ENCODE assay signal across 19 cellular contexts in genomic region chr13:51589793-51590192, GRCh38. TPM values are rescaled to one million over a fixed set of nuclear protein-coding genes. Genes with fewer than 3 reads are reported as not detected.
A peak's percentile ranks its signal among the peaks of the same experiment; 100 is the strongest.
DNase-seq lines count a peak whose midpoint lies in the region; ATAC-seq, FAIRE-seq and TF ChIP-seq lines count a peak whose summit lies in the region.
"Had no signal": no experiment of that assay in that cellular context is flagged by ENCODE, and none has a peak within 500 bp of the region (broad histone marks: within the 10 kb centered on the region; RNA-seq: fewer than 3 reads in every experiment).

No MANE protein-coding gene starts in this region.

- H4K5ac ChIP-seq in mesendoderm (ENCODE audit: low read length) = no peak overlapping the region

- H3K56ac ChIP-seq in mesendoderm (ENCODE audit: low read length) = peak overlapping the region; percentile 10

- H2BK15ac ChIP-seq in mesendoderm (replicated peaks; ENCODE audit: low read depth) = no peak overlapping the region

- H3K27ac ChIP-seq in cardiac muscle cell (peak overlapping the region; percentile 63), GM12878 (ENCODE audit: control insufficient read depth, insufficient read depth) (no peak overlapping the region), mesendoderm (ENCODE audit: low read depth, low read length) (no peak overlapping the region), upper lobe of right lung (peak overlapping the region; percentile 43)

- TF ChIP-seq POLR2A in GM12878 (IDR thresholded peaks at IDR 0.05; ENCODE audit: low read depth, low read length) = no peak

- intact Hi-C loops in Right ventricle myocardium inferior (cut with DNase I) = loop anchor here (5.0 kb wide), 1 partner anchor 38 kb away; no protein-coding TSS in a partner anchor
- intact Hi-C loops in GM12878 (cut with micrococcal nuclease; ENCODE audit: unreplicated experiment) = loop anchor here (5.0 kb wide), 1 partner anchor 118 kb away; no protein-coding TSS in a partner anchor
- intact Hi-C loops in upper lobe of right lung (cut with DNase I) = no loop called here

- no peak overlapping the region for H3K4ac ChIP-seq in mesendoderm (ENCODE audit: low read depth, low read length)

- DNase-seq in cardiac muscle cell (ENCODE audit: low read depth in 1 of 2, low spot score in 1 of 2) (no peak), Right ventricle myocardium inferior (ENCODE audit: missing footprints) (no peak), GM12878 (ENCODE audit: low read depth, low spot score) (no peak), mesendoderm (no peak), upper lobe of right lung (no peak), NCI-H2107 treated with DMSO at 0.1 percent for 48 hours (lab: John Stamatoyannopoulos, UW; ENCODE audit: unreplicated experiment) (no peak)
- DNase-seq in activated CD4-positive, alpha-beta T cell treated with anti-CD3 and anti-CD28 coated beads, Interleukin-2, amount 50 U/mL, for 4 hours = no peak
- DNase-seq: 8988T; activated CD4-positive, alpha-beta memory T cell treated with anti-CD3 and anti-CD28 coated beads, Interleukin-2, amount 10 ng/mL, durations not matched to agents 7 days and 5 days; anterior cingulate cortex; CD8-positive, alpha-beta T cell; foreskin melanocyte; immature natural killer cell; NCI-H2107; SHP77 treated with DMSO at 0.1 percent for 48 hours; stimulated activated CD4-positive, alpha-beta T cell treated with anti-CD3 and anti-CD28 coated beads, Interleukin-1b, Interleukin-23, amount 100 ng/mL, for 48 hours; trophoblast cell had no signal

- TF ChIP-seq RAD21 in GM12878 (IDR thresholded peaks at IDR 0.05; ENCODE audit: insufficient read depth, low read depth, low read length) = no peak

- in situ Hi-C loops in GM12878 (cut with MboI) = loop anchor here (10.0 kb wide), 1 partner anchor 135 kb away; the partner anchor contains the start of gene INTS6

- RAD21 ChIA-PET in GM12878 (lab: Charles Lee; ENCODE audit: unreplicated experiment) = interaction anchor here (1.5 kb wide), 1 partner anchor 25 kb away, joined by 4 read pairs; no protein-coding TSS in a partner anchor

- H3K9me3 ChIP-seq in cardiac muscle cell (ENCODE audit: low read depth) (no peaks in the 10 kb centered on the region), GM12878 (replicated peaks; ENCODE audit: control insufficient read depth, insufficient read depth, low read length) (no peaks in the 10 kb centered on the region), upper lobe of right lung (no peaks in the 10 kb centered on the region)
- H3K9me3 ChIP-seq: prostate gland had no signal

- POLR2A ChIA-PET in GM12878 (lab: Charles Lee) = interaction anchor here (0.6 to 1.2 kb wide), 2 partner anchors 23 to 46 kb away, joined by 3 read pairs; no protein-coding TSS in a partner anchor

- H2AFZ ChIP-seq in GM12878 (ENCODE audit: control insufficient read depth, low read depth, low read length) = no peak overlapping the region

- H3K79me2 ChIP-seq in GM12878 (ENCODE audit: control insufficient read depth, insufficient read depth, low read length) (peaks cover 70% of the 10 kb centered on the region), mesendoderm (ENCODE audit: control insufficient read depth, insufficient read depth, low read length) (peaks cover 31% of the 10 kb centered on the region)

- no peak overlapping the region for H2BK120ac ChIP-seq in mesendoderm (ENCODE audit: low read depth, low read length)

- TF ChIP-seq CTCF in cardiac muscle cell (IDR thresholded peaks at IDR 0.05; ENCODE audit: low read depth, low read length) (no peak), GM12878 (IDR thresholded peaks at IDR 0.05 in 2 of 3, conservative IDR thresholded peaks at IDR 0.05 in 1 of 3; ENCODE audit: control insufficient read depth in 2 of 3, extremely low read depth in 1 of 3, insufficient read depth in 1 of 3, low read depth in 3 of 3, low read length in 3 of 3) (no peak), upper lobe of right lung (IDR thresholded peaks at IDR 0.05) (no peak)

- H3K9ac ChIP-seq in GM12878 (ENCODE audit: control insufficient read depth, insufficient read depth, low read length) (no peak overlapping the region), mesendoderm (ENCODE audit: low read length) (no peak overlapping the region)

- FAIRE-seq in GM12878 (lab: Jason Lieb, UNC) = no peak

- H2BK5ac ChIP-seq in mesendoderm (ENCODE audit: low read length) = no peak overlapping the region

- ATAC-seq in Right ventricle myocardium inferior = no peak
- ATAC-seq in GM12878 = no peak
- ATAC-seq in upper lobe of right lung = no peak
- no peak for ATAC-seq in GM18502 (IDR thresholded peaks at IDR 0.05; ENCODE audit: poor library complexity, unreplicated experiment)
- ATAC-seq: CD8-positive, alpha-beta T cell had no signal

- H3K4me1 ChIP-seq in cardiac muscle cell (ENCODE audit: low read depth) (peaks cover 55% of the 10 kb centered on the region), GM12878 (ENCODE audit: control insufficient read depth, insufficient read depth, low read length) (peaks cover 3% of the 10 kb centered on the region; the same call in 1 of the 2 replicates), mesendoderm (ENCODE audit: control insufficient read depth, low read depth, low read length) (peaks cover 8% of the 10 kb centered on the region), upper lobe of right lung (peaks cover 37% of the 10 kb centered on the region)

- H3K4me2 ChIP-seq in GM12878 (ENCODE audit: control insufficient read depth, insufficient read depth) (peak overlapping the region; percentile 35; the same call in 1 of the 2 replicates), mesendoderm (ENCODE audit: low read length) (no peak overlapping the region)

- H3K79me1 ChIP-seq in mesendoderm (ENCODE audit: low read length) = peaks cover 11% of the 10 kb centered on the region

- H3K36me3 ChIP-seq in cardiac muscle cell (no peaks in the 10 kb centered on the region), GM12878 (ENCODE audit: control insufficient read depth in 2 of 2, insufficient read depth in 2 of 2, low read length in 1 of 2) (no peaks in the 10 kb centered on the region), mesendoderm (ENCODE audit: control insufficient read depth, insufficient read depth, low read length) (no peaks in the 10 kb centered on the region), upper lobe of right lung (no peaks in the 10 kb centered on the region)
- H3K36me3 ChIP-seq: prostate gland had no signal

- H3K23ac ChIP-seq in mesendoderm (ENCODE audit: low read length) = no peak overlapping the region

- no TSS peak for BruUV-seq in GM12878 (replicated peaks; lab: Mats Ljungman, UMichigan)

- H3K18ac ChIP-seq in mesendoderm (ENCODE audit: low read length) = no peak overlapping the region

- H4K20me1 ChIP-seq in GM12878 (ENCODE audit: control insufficient read depth, insufficient read depth) = no peaks in the 10 kb centered on the region

- no peaks in the 10 kb centered on the region for H3K27me3 ChIP-seq in cardiac muscle cell
- no peaks in the 10 kb centered on the region for H3K27me3 ChIP-seq in GM12878 (replicated peaks in 1 of 2; ENCODE audit: control insufficient read depth in 2 of 2, insufficient read depth in 2 of 2, low read length in 1 of 2)
- H3K27me3 ChIP-seq in mesendoderm (ENCODE audit: insufficient read depth, low read length, poor library complexity) = no peaks in the 10 kb centered on the region
- no peaks in the 10 kb centered on the region for H3K27me3 ChIP-seq in upper lobe of right lung

- no peak overlapping the region for H4K8ac ChIP-seq in mesendoderm (ENCODE audit: low read depth, low read length)

- H3K4me3 ChIP-seq in cardiac muscle cell (no peak overlapping the region), GM12878 (no peak overlapping the region), mesendoderm (ENCODE audit: low read length) (no peak overlapping the region), upper lobe of right lung (no peak overlapping the region)
- H3K4me3 ChIP-seq: prostate gland had no signal

- 88% methylated on average over 2 of the region's 2 CpGs for WGBS in GM12878 (ENCODE audit: insufficient coverage, insufficient replicate concordance, low lambda C conversion rate, missing lambda C conversion rate)
- no CpG with 5 or more reads among the region's 2 CpGs for WGBS in mesendoderm (ENCODE audit: extremely low coverage, insufficient coverage, low lambda C conversion rate)

- H2AK5ac ChIP-seq in mesendoderm (ENCODE audit: low read length) = no peak overlapping the region

- TF ChIP-seq EP300 in GM12878 (IDR thresholded peaks at IDR 0.05; ENCODE audit: borderline replicate concordance in 1 of 2, control insufficient read depth in 1 of 2, low read depth in 2 of 2, low read length in 2 of 2) = no peak

- CTCF ChIA-PET in GM12878 (lab: Yijun Ruan, JAX) = interaction anchor here (0.6 to 2.1 kb wide), 4 partner anchors 22 to 208 kb away, joined by 4 to 9 read pairs (median 5); no protein-coding TSS in a partner anchor

- SMC1A ChIA-PET in GM12878 (lab: Charles Lee; ENCODE audit: uncharacterized antibody, unreplicated experiment) = interaction anchor here (0.8 to 2.7 kb wide), 13 partner anchors 9 to 213 kb away, joined by 3 to 11 read pairs (median 4); no protein-coding TSS in a partner anchor

TF ChIP-seq in GM12878, 131 proteins besides CTCF, POLR2A, EP300 and RAD21 (continues in another document):
- TF ChIP-seq STAT1 (conservative IDR thresholded peaks at IDR 0.05) (no peak), SIN3A (IDR thresholded peaks at IDR 0.05; ENCODE audit: low read depth, low read length) (no peak), TARDBP (IDR thresholded peaks at IDR 0.05; ENCODE audit: borderline replicate concordance) (no peak)

RNA-seq across cellular contexts. Expression of gene WDFY2, which starts 5.5 kb away (rescaled TPM):
- 6.8 and 20.4 TPM in 2 replicates for total RNA-seq in cardiac muscle cell
- polyA plus RNA-seq in cardiac muscle cell = 9.1 and 15.2 TPM in 2 replicates
- 4.7 TPM for total RNA-seq in Right ventricle myocardium inferior
- 47.7 and 50.4 TPM in 2 replicates for total RNA-seq in GM12878 (2013; cell fraction: nucleolus; rRNA removed)
- total RNA-seq in GM12878 (2014; rRNA removed) = 7.5 TPM in 2 replicates
- total RNA-seq in GM12878 (2014; rRNA removed; fragmentation: Illumina TruSeq; extraction: Trizol) = 8.5 and 8.9 TPM in 2 replicates
- 11.0 and 13.0 TPM in 2 replicates for total RNA-seq in GM12878 (2021)
- polyA plus RNA-seq in GM12878 (2011; ENCODE audit: low read depth) = 2.3 TPM
- 4.6 and 6.5 TPM in 2 replicates for polyA plus RNA-seq in GM12878 (2011; rRNA removed)
- 2.4 and 2.6 TPM in 2 replicates for polyA plus RNA-seq in GM12878 (2011; cell fraction: cytosol; rRNA removed)
- polyA plus RNA-seq in GM12878 (2011; cell fraction: nucleus; rRNA removed) = 10.0 and 10.8 TPM in 2 replicates
- polyA plus RNA-seq in GM12878 (2012) = 4.1 and 4.7 TPM in 2 replicates
- polyA plus RNA-seq in GM12878 (2014; fragmentation: Illumina TruSeq; extraction: Trizol) = 7.8 and 9.9 TPM in 2 replicates
- polyA plus RNA-seq in GM12878 (2014; fragmentation: Nextera tagmentation; extraction: Ambion mirVana) = 1 to 10 TPM; 2.1 to 2.7 TPM
- polyA plus RNA-seq in GM12878 (2014; rRNA removed) = 10.0 and 13.5 TPM in 2 replicates
- 10 to 100 TPM in 1 of 2 experiments, 1 to 10 TPM in 1; 8.5 to 10.4 TPM for polyA plus RNA-seq in GM12878 (2016; fragmentation: Nextera tagmentation; extraction: Ambion mirVana)
- polyA minus RNA-seq in GM12878 (2011; rRNA and poly(A)+ RNA removed) = 7.4 and 8.7 TPM in 2 replicates
- 1.2 and 1.9 TPM in 2 replicates for polyA minus RNA-seq in GM12878 (2011; cell fraction: cytosol; rRNA and poly(A)+ RNA removed)
- 11.5 and 22.0 TPM in 2 replicates for polyA minus RNA-seq in GM12878 (2011; cell fraction: nucleus; rRNA and poly(A)+ RNA removed)
- 5.7 TPM for polyA plus RNA-seq in mesendoderm (2013, experiment 1 of 2)
- polyA plus RNA-seq in mesendoderm (2013, experiment 2 of 2) = 6.1 TPM
- 13.1 TPM for total RNA-seq in upper lobe of right lung

Comparison
In these comparisons a context has a peak if more than half of its experiments do, and no peak if none do; other contexts are left out.
1. H3K27ac ChIP-seq: peak in cardiac muscle cell (single experiment) and upper lobe of right lung (single experiment); none in GM12878 (single experiment) and mesendoderm (single experiment).